ENCODE assay signal across 8 cellular contexts in the genomic region with DNA sequence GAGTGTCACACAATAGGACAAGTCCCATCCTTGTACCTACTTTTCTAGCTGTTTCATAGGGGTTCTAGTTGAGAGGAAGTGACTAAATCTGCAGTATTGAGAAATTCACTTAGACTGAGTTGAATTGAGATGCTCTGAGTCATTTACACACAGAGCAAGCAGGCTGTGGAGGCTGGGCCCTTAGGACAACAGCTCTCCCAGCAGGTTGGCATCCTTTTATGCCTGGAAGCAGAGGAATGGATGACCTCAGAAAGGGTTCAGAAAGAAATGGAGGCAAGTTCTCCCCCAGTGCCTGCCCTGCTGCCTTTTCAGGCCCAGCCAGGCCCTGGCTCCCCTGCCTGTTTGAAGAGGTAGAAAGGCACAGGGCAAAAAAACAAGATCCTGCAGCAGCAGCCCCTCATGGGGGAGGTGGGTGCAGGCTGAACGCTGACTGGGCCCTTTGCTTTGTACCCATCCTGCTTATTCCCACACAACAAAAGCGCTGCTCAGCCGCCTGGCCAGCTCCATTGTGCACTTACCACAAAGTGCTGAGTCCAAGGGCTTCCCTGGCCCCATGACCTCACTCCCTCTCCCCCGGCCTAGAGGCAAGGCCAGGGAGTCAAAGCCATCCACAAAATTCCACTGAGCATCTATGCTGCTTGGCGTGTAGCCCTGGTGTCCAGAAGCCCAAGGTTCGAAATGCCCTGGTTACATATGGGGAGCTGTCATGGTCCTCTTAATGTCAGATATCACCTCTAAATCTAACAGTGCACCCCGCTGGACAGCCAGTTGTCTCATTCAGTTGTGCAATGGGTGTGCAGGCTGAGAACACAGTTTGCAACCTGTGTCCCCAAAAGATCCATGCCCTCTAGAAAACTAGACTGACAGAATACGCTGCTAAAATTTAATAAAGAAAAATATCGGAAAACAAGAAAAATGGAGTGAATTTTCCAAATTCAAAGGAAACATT.
A peak's percentile ranks its signal among the peaks of the same experiment; 100 is the strongest.
DNase-seq lines count a peak whose midpoint lies in the region; ATAC-seq and TF ChIP-seq lines count a peak whose summit lies in the region.

No MANE protein-coding gene starts in this region.

- no peaks in the 10 kb centered on the region for H3K27me3 ChIP-seq in iPS-18a (ENCODE audit: control insufficient read depth, insufficient read depth, low read length)
- no peaks in the 10 kb centered on the region for H3K27me3 ChIP-seq in MM.1S (replicated peaks; ENCODE audit: insufficient read depth, low read length)

- H3K9me2 ChIP-seq in MM.1S (replicated peaks; ENCODE audit: insufficient read depth, low read length), result no peaks in the 10 kb centered on the region

- H3K36me3 ChIP-seq in iPS-18a (ENCODE audit: control insufficient read depth, low read depth, low read length) (no peaks in the 10 kb centered on the region), MM.1S (replicated peaks; ENCODE audit: insufficient read depth, low read length) (no peaks in the 10 kb centered on the region)

- H4K20me1 ChIP-seq in MM.1S (ENCODE audit: insufficient read depth, low read length), result no peaks in the 10 kb centered on the region

- TF ChIP-seq CTCF in MM.1S (IDR thresholded peaks at IDR 0.05; ENCODE audit: low read length), result no peak

- H3K9ac ChIP-seq in iPS-18a (ENCODE audit: low read length) (peak overlapping the region; percentile 0), MM.1S (ENCODE audit: low read length) (no peak overlapping the region)

- H3K27ac ChIP-seq in iPS-18a (ENCODE audit: low read length) (peak overlapping the region; percentile 36), MM.1S (ENCODE audit: low read length) (no peak overlapping the region)

- H2AFZ ChIP-seq in MM.1S (ENCODE audit: low read length), result no peak overlapping the region

- no peak overlapping the region for H3K4me2 ChIP-seq in MM.1S (ENCODE audit: low read depth, low read length)

- H3F3A ChIP-seq in MM.1S (ENCODE audit: insufficient read depth, low read length), result no peaks in the 10 kb centered on the region

- peaks cover 19% of the 10 kb centered on the region for H3K4me1 ChIP-seq in iPS-18a (ENCODE audit: control insufficient read depth, low read depth, low read length)
- peaks cover 9% of the 10 kb centered on the region; the same call in 1 of the 2 replicates for H3K4me1 ChIP-seq in MM.1S (ENCODE audit: low read length)

- peak; percentile 68 for DNase-seq in DMS53 (lab: John Stamatoyannopoulos, UW)
- DNase-seq in anterior cingulate cortex (lab: John Stamatoyannopoulos, UW), result peak in 37 of 58 donors; percentile 7 to 88 (median 42)
- peak; percentile 58 for DNase-seq in superior temporal gyrus (ENCODE audit: extremely low spot score)
- no peak for DNase-seq in MM.1S
- no peak for DNase-seq in central memory CD4-positive, alpha-beta T cell

- TF ChIP-seq EP300 in Ishikawa (IDR thresholded peaks at IDR 0.05; ENCODE audit: borderline replicate concordance), result no peak

- peak overlapping the region; percentile 1 for H3K4me3 ChIP-seq in iPS-18a (ENCODE audit: low read length)
- no peak overlapping the region for H3K4me3 ChIP-seq in MM.1S (ENCODE audit: low read length)

- peak; percentile 54 for TF ChIP-seq RAD21 in Ishikawa (IDR thresholded peaks at IDR 0.05; ENCODE audit: low read depth)

- H3K79me2 ChIP-seq in MM.1S (ENCODE audit: low read length), result no peaks in the 10 kb centered on the region

- no peak for ATAC-seq in HG02588 (IDR thresholded peaks at IDR 0.05; ENCODE audit: unreplicated experiment)

- H3K9me3 ChIP-seq in iPS-18a (ENCODE audit: control insufficient read depth, low read depth, low read length), result no peaks in the 10 kb centered on the region
- no peaks in the 10 kb centered on the region for H3K9me3 ChIP-seq in MM.1S (replicated peaks; ENCODE audit: insufficient read depth, low read length)

TF ChIP-seq in Ishikawa, 13 proteins besides CTCF, POLR2A, EP300 and RAD21:
- TF ChIP-seq CEBPB (IDR thresholded peaks at IDR 0.05) (peak; percentile 70), ZBTB7A (IDR thresholded peaks at IDR 0.05; ENCODE audit: low read depth) (no peak; the same call in 1 of the 2 replicates)
- TF ChIP-seq, protein P1, sequence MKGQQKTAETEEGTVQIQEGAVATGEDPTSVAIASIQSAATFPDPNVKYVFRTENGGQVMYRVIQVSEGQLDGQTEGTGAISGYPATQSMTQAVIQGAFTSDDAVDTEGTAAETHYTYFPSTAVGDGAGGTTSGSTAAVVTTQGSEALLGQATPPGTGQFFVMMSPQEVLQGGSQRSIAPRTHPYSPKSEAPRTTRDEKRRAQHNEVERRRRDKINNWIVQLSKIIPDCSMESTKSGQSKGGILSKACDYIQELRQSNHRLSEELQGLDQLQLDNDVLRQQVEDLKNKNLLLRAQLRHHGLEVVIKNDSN (IDR thresholded peaks at IDR 0.05), result no peak

Comparison
In these comparisons a context has a peak if more than half of its experiments do, and no peak if none do; other contexts are left out.
1. DNase-seq: peak in DMS53 (single experiment), anterior cingulate cortex (37 of 58) and superior temporal gyrus (single experiment); none in MM.1S (single experiment) and central memory CD4-positive, alpha-beta T cell (single experiment).